15 cellular contexts compared by ENCODE assay signal in genomic region chr3:170703121-170703588, GRCh38.
A peak's percentile ranks its signal among the peaks of the same experiment; 100 is the strongest.
DNase-seq lines count a peak whose midpoint lies in the region; ATAC-seq, FAIRE-seq and TF ChIP-seq lines count a peak whose summit lies in the region.
"Had no signal": no experiment of that assay in that cellular context is flagged by ENCODE, and none has a peak within 500 bp of the region (broad histone marks: within the 10 kb centered on the region; RNA-seq: fewer than 3 reads in every experiment).

No MANE protein-coding gene starts in this region.

- intact Hi-C loops in K562 (cut with micrococcal nuclease), result no loop called here

- H3K27me3 ChIP-seq in K562 (ENCODE audit: control insufficient read depth in 2 of 2, insufficient read depth in 2 of 2, low read length in 2 of 2) (no peaks in the 10 kb centered on the region), keratinocyte (ENCODE audit: control insufficient read depth, extremely low read depth, insufficient read depth, low read length) (no peaks in the 10 kb centered on the region)
- H3K27me3 ChIP-seq: BLaER1 treated with 17β-estradiol and CSF1 and Interleukin-3, amounts not matched to agents 10 nM and 100 nM; body of pancreas had no signal

- peak; percentile 73 for DNase-seq in AG09309 (ENCODE audit: low read depth)
- DNase-seq in HTR-8/SVneo (ENCODE audit: insufficient read length, low spot score), result peak; percentile 43
- peak; percentile 23 to 90 (median 52) for DNase-seq in K562 (ENCODE audit: extremely low read depth in 1 of 4, low spot score in 3 of 4)
- DNase-seq in keratinocyte (ENCODE audit: low read depth, low spot score), result no peak
- DNase-seq in GM12892 (ENCODE audit: insufficient read length), result no peak
- no peak for DNase-seq in NCI-H187 (lab: John Stamatoyannopoulos, UW)
- DNase-seq: activated T-cell treated with anti-CD3 and anti-CD28 coated beads for 4 hours, body of pancreas, NCI-H1105, NCI-H524 treated with DMSO at 0.1 percent for 48 hours, small intestine had no signal

- H4K20me1 ChIP-seq in K562 (replicated peaks; ENCODE audit: control insufficient read depth, insufficient read depth, low read length), result no peaks in the 10 kb centered on the region
- H4K20me1 ChIP-seq in keratinocyte (ENCODE audit: control insufficient read depth, extremely low read depth, insufficient read depth, low read length), result no peaks in the 10 kb centered on the region
- H4K20me1 ChIP-seq: BLaER1 treated with 17β-estradiol and CSF1 and Interleukin-3, amounts not matched to agents 10 nM and 100 nM had no signal

- no peak for TF ChIP-seq POLR2A in K562 (conservative IDR thresholded peaks at IDR 0.05)
- no peak for TF ChIP-seq POLR2A in GM18505 (IDR thresholded peaks at IDR 0.05; ENCODE audit: borderline replicate concordance, extremely low read depth, insufficient read depth, insufficient read length)
- no peak for TF ChIP-seq POLR2A in GM12892 (IDR thresholded peaks at IDR 0.05; ENCODE audit: low read depth, low read length)

- TF ChIP-seq CTCF in AG09309 (IDR thresholded peaks at IDR 0.05; ENCODE audit: control insufficient read depth, insufficient read depth, low read depth, low read length, missing control alignments) (no peak), K562 (IDR thresholded peaks at IDR 0.05 in 2 of 3, conservative IDR thresholded peaks at IDR 0.05 in 1 of 3; ENCODE audit: insufficient read depth in 2 of 3, low read depth in 1 of 3, low read length in 3 of 3) (no peak), keratinocyte (optimal IDR thresholded peaks at IDR 0.05 in 1 of 3, IDR thresholded peaks at IDR 0.05 in 1 of 3, conservative IDR thresholded peaks at IDR 0.05 in 1 of 3; ENCODE audit: extremely low read depth in 1 of 3, insufficient read depth in 2 of 3, low read length in 3 of 3) (no peak)

- in situ Hi-C loops in K562 (cut with MboI), result no loop called here

- dilution Hi-C loops in keratinocyte (cut with MboI; ENCODE audit: extremely low pct_ligation_motif_present, low sequenced_read_pairs), result no loop called here

- H3K9me1 ChIP-seq in K562 (ENCODE audit: control insufficient read depth, insufficient read depth, low read length) (no peaks in the 10 kb centered on the region), keratinocyte (ENCODE audit: control insufficient read depth, extremely low read depth, insufficient read depth, low read length) (no peaks in the 10 kb centered on the region)

- H3K4me1 ChIP-seq in K562 (replicated peaks in 1 of 2; ENCODE audit: control insufficient read depth in 2 of 2, insufficient read depth in 2 of 2, low read length in 2 of 2) (peaks cover 0 to 38% of the 10 kb centered on the region in 2 experiments; a peak in 4 of 5 replicates), keratinocyte (ENCODE audit: control insufficient read depth, extremely low read depth, insufficient read depth, low read length) (peaks cover 23% of the 10 kb centered on the region)
- H3K4me1 ChIP-seq: BLaER1 treated with 17β-estradiol and CSF1 and Interleukin-3, amounts not matched to agents 10 nM and 100 nM; body of pancreas had no signal

- peak overlapping the region; percentile 84 for H3K27ac ChIP-seq in K562 (ENCODE audit: extremely low read depth, low read depth, low read length)
- peak overlapping the region; percentile 33 for H3K27ac ChIP-seq in keratinocyte (ENCODE audit: control insufficient read depth, insufficient read depth, low read length)
- H3K27ac ChIP-seq: BLaER1 treated with 17β-estradiol and CSF1 and Interleukin-3, amounts not matched to agents 10 nM and 100 nM; body of pancreas had no signal

- CTCF ChIA-PET in K562 (lab: Yijun Ruan, JAX; ENCODE audit: low intra/inter-chr PET ratio), result no interaction called here

- H3K36me3 ChIP-seq in K562 (ENCODE audit: control insufficient read depth, insufficient read depth, low read length) (no peaks in the 10 kb centered on the region), keratinocyte (ENCODE audit: control insufficient read depth in 2 of 2, extremely low read depth in 1 of 2, insufficient read depth in 2 of 2, low read length in 2 of 2) (no peaks in the 10 kb centered on the region)
- H3K36me3 ChIP-seq: BLaER1 treated with 17β-estradiol and CSF1 and Interleukin-3, amounts not matched to agents 10 nM and 100 nM had no signal

- H3K9ac ChIP-seq in K562 (ENCODE audit: insufficient read depth in 1 of 2, low read depth in 2 of 2, low read length in 2 of 2) (peak overlapping the region in 1 of 2 experiments; percentile 22; a peak in 1 of 4 replicates), keratinocyte (ENCODE audit: control insufficient read depth, extremely low read depth, insufficient read depth, low read length) (no peak overlapping the region)
- H3K9ac ChIP-seq: BLaER1 treated with 17β-estradiol and CSF1 and Interleukin-3, amounts not matched to agents 10 nM and 100 nM had no signal

- TF ChIP-seq RAD21 in K562 (CRISPR knock-in tag; conservative IDR thresholded peaks at IDR 0.05 in 1 of 2, IDR thresholded peaks at IDR 0.05 in 1 of 2), result peak; percentile 11 to 19; a peak in 1 of 4 replicates

- no peaks in the 10 kb centered on the region for H3K79me2 ChIP-seq in K562 (ENCODE audit: control insufficient read depth, insufficient read depth, low read length)
- no peaks in the 10 kb centered on the region for H3K79me2 ChIP-seq in keratinocyte (ENCODE audit: control insufficient read depth, insufficient read depth, low read length)

- H3K4me2 ChIP-seq in K562 (ENCODE audit: insufficient read depth, low read length), result peak overlapping the region; percentile 34; the same call in 1 of the 2 replicates
- H3K4me2 ChIP-seq in keratinocyte (ENCODE audit: control insufficient read depth, extremely low read depth, insufficient read depth, low read depth, low read length), result no peak overlapping the region
- H3K4me2 ChIP-seq: BLaER1 treated with 17β-estradiol and CSF1 and Interleukin-3, amounts not matched to agents 10 nM and 100 nM had no signal

- POLR2A ChIA-PET in K562 (lab: Yijun Ruan, JAX), result interaction anchor here (0.8 to 1.9 kb wide), 4 partner anchors 15 to 39 kb away, joined by 3 to 6 read pairs (median 3); no protein-coding TSS in a partner anchor

- ATAC-seq in K562, result peak; percentile 86
- ATAC-seq in GM19452 (IDR thresholded peaks at IDR 0.05; ENCODE audit: unreplicated experiment), result no peak
- ATAC-seq in GM18505 (IDR thresholded peaks at IDR 0.05; ENCODE audit: unreplicated experiment), result no peak
- ATAC-seq: body of pancreas; natural killer cell treated with Interleukin-12 subunit alpha and Interleukin-12 subunit beta and Interleukin-15 and Interleukin-18, amount 100 ng/mL, for 72 hours had no signal

- H2AFZ ChIP-seq in K562 (ENCODE audit: low read depth, low read length) (peak overlapping the region; percentile 86), keratinocyte (ENCODE audit: control insufficient read depth, low read length) (peak overlapping the region; percentile 63)

- WGBS in K562 (ENCODE audit: insufficient coverage, low coverage, missing lambda C conversion rate), result 0% methylated on average over 1 of the region's 1 CpG

- H3K4me3 ChIP-seq in AG09309 (ENCODE audit: control insufficient read depth, low read depth, low read length) (no peak overlapping the region), K562 (no peak overlapping the region), keratinocyte (ENCODE audit: control insufficient read depth in 2 of 3, extremely low read depth in 1 of 3, insufficient read depth in 2 of 3, low read depth in 1 of 3, low read length in 3 of 3) (no peak overlapping the region)
- H3K4me3 ChIP-seq: BLaER1 treated with 17β-estradiol and CSF1 and Interleukin-3, amounts not matched to agents 10 nM and 100 nM; body of pancreas had no signal

- H3K9me3 ChIP-seq in K562 (replicated peaks; ENCODE audit: control insufficient read depth, insufficient read depth, low read depth, low read length) (no peaks in the 10 kb centered on the region), keratinocyte (ENCODE audit: control insufficient read depth, low read depth, low read length) (no peaks in the 10 kb centered on the region)
- H3K9me3 ChIP-seq: body of pancreas had no signal

- BruUV-seq in K562 (replicated peaks; lab: Mats Ljungman, UMichigan), result no TSS peak

- peak; percentile 79 for TF ChIP-seq EP300 in K562 (IDR thresholded peaks at IDR 0.05; ENCODE audit: low read length)

- FAIRE-seq in HTR-8/SVneo (lab: Jason Lieb, UNC) (no peak), K562 (lab: Jason Lieb, UNC) (peak; percentile 98), keratinocyte (lab: Jason Lieb, UNC) (peak; percentile 91), GM12892 (lab: Jason Lieb, UNC) (no peak)
- FAIRE-seq: small intestine had no signal

TF ChIP-seq in K562, 482 proteins besides CTCF, POLR2A, EP300 and RAD21 (continues in another document):
- TF ChIP-seq SIX5 (IDR thresholded peaks at IDR 0.05; ENCODE audit: borderline replicate concordance in 1 of 2, insufficient read depth in 1 of 2, low read depth in 1 of 2, low read length in 2 of 2), result no peak
- TF ChIP-seq FOXP1 (CRISPR knock-in tag; IDR thresholded peaks at IDR 0.05), result no peak
- TF ChIP-seq HNRNPLL (IDR thresholded peaks at IDR 0.05; ENCODE audit: low read depth, low read length, poor library complexity, severe bottlenecking), result no peak
- no peak for TF ChIP-seq ELK3 (CRISPR knock-in tag; IDR thresholded peaks at IDR 0.05)
- TF ChIP-seq, protein P1, sequence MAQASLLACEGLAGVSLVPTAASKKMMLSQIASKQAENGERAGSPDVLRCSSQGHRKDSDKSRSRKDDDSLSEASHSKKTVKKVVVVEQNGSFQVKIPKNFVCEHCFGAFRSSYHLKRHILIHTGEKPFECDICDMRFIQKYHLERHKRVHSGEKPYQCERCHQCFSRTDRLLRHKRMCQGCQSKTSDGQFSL (CRISPR knock-in tag; IDR thresholded peaks at IDR 0.05), result no peak
- TF ChIP-seq, protein P1 (tag; IDR thresholded peaks at IDR 0.05), result no peak

Comparison
In these comparisons a context has a peak if more than half of its experiments do, and no peak if none do; other contexts are left out.
1. DNase-seq: peak in AG09309 (single experiment), HTR-8/SVneo (single experiment) and K562 (4 of 4); none in keratinocyte (single experiment), GM12892 (single experiment) and NCI-H187 (0 of 2).